In the genomic region with DNA sequence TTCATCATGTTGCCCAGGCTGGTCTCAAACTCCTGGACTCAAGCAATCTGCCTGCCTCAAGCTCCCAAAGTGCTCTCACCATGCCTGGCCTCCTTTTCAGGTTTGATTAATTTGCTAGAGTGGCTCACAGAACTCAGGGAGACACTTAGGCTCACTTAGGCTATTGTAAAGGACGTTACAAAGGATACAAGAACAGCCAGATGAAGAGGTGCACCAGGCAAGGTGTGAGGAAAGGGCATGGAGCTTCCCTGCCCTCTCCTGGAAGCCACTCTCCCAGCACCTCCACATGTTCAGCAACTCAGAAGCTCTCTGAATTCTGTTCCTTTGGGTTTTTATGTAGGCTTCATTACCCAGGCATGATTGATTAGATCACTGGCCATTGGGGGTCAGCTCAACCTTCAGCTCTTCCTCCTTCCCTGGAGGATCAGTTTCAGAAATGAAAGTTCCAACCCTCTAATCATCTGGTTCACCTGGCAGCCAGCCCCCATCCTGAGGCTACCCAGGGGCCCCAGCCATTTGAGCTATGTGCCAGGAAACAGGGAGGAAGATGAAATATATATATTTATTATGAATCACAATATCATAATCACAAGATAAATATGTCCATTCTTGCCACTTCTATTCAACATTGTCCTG, we compare ENCODE assay signal across 9 cellular contexts.
DNase-seq lines count a peak whose midpoint lies in the region; ATAC-seq and TF ChIP-seq lines count a peak whose summit lies in the region.
"Had no signal": no experiment of that assay in that cellular context is flagged by ENCODE, and none has a peak within 500 bp of the region (broad histone marks: within the 10 kb centered on the region; RNA-seq: fewer than 3 reads in every experiment).

No MANE protein-coding gene starts in this region.

- no peaks in the 10 kb centered on the region; a peak in 1 of 4 replicates for H3K4me1 ChIP-seq in SK-N-SH (ENCODE audit: control insufficient read depth in 1 of 2, insufficient read depth in 2 of 2, low read depth in 1 of 2, low read length in 1 of 2)

- H3K27ac ChIP-seq in SK-N-SH (ENCODE audit: low read depth in 2 of 2, low read length in 1 of 2), result no peak overlapping the region

- no peaks in the 10 kb centered on the region for H3K9me2 ChIP-seq in SK-N-SH

- POLR2A ChIA-PET in SK-N-SH (lab: Yijun Ruan, JAX), result no interaction called here

- H3K4me1 Mint-ChIP-seq in natural killer cell, result no peaks in the 10 kb centered on the region

- CTCF ChIA-PET in SK-N-SH (lab: Yijun Ruan, JAX), result interaction anchor here (0.9 to 1.9 kb wide), 2 partner anchors 21 to 169 kb away, joined by 4 to 5 read pairs; no protein-coding TSS in a partner anchor

- H3K9me3 Mint-ChIP-seq in natural killer cell, result no peaks in the 10 kb centered on the region

- H3K36me3 Mint-ChIP-seq in natural killer cell, result no peaks in the 10 kb centered on the region

- no peak overlapping the region for H3K9ac ChIP-seq in SK-N-SH

- no peaks in the 10 kb centered on the region for H3K9me3 ChIP-seq in SK-N-SH

- intact Hi-C loops in Right ventricle myocardium superior (cut with DNase I), result loop anchor here (5.0 kb wide), 1 partner anchor 168 kb away; no protein-coding TSS in a partner anchor
- intact Hi-C loops in natural killer cell (cut with micrococcal nuclease), result no loop called here

- no peak overlapping the region for H2AFZ ChIP-seq in SK-N-SH (ENCODE audit: low read depth)

- no peaks in the 10 kb centered on the region for H3K27me3 ChIP-seq in SK-N-SH (ENCODE audit: insufficient read depth)

- ATAC-seq in Right ventricle myocardium superior (ENCODE audit: poor library complexity), result peak; percentile 90
- ATAC-seq in HG03196 (IDR thresholded peaks at IDR 0.05; ENCODE audit: unreplicated experiment), result no peak
- no peak for ATAC-seq in natural killer cell

- TF ChIP-seq EP300 in SK-N-SH (IDR thresholded peaks at IDR 0.05; ENCODE audit: borderline replicate concordance in 1 of 2, low read depth in 1 of 2, low read length in 1 of 2), result no peak

- no peak overlapping the region for H3K4me2 ChIP-seq in SK-N-SH

- no peak overlapping the region for H3K4me3 ChIP-seq in SK-N-SH (ENCODE audit: low read depth in 2 of 2, low read length in 1 of 2)
- no peak overlapping the region for H3K4me3 ChIP-seq in retinal pigment epithelial cell (ENCODE audit: low read length)

- H3K79me2 ChIP-seq in SK-N-SH (ENCODE audit: insufficient read depth), result no peaks in the 10 kb centered on the region

- H3F3A ChIP-seq in SK-N-SH (replicated peaks; ENCODE audit: insufficient read depth), result no peaks in the 10 kb centered on the region

- H3K36me3 ChIP-seq in SK-N-SH (replicated peaks in 1 of 2; ENCODE audit: control insufficient read depth in 1 of 2, insufficient read depth in 2 of 2, low read length in 1 of 2), result no peaks in the 10 kb centered on the region

- TF ChIP-seq RAD21 in SK-N-SH (IDR thresholded peaks at IDR 0.05; ENCODE audit: low read length), result peak; percentile 53

- H3K4me3 Mint-ChIP-seq in natural killer cell, result no peak overlapping the region

- DNase-seq in GM10266 (ENCODE audit: extremely low spot score) (no peak), SK-N-SH (no peak), Right ventricle myocardium superior (peak; percentile 47), retinal pigment epithelial cell (ENCODE audit: low read depth) (no peak), activated T-cell treated with anti-CD3 and anti-CD28 coated beads for 4 hours (no peak), natural killer cell (no peak), superior temporal gyrus (ENCODE audit: extremely low spot score) (no peak)
- DNase-seq: NCI-H526 had no signal

- no peak overlapping the region for H3K27ac Mint-ChIP-seq in natural killer cell

- 25% methylated on average over 1 of the region's 1 CpG for WGBS in SK-N-SH (ENCODE audit: low lambda C conversion rate)

- peak; percentile 9 for TF ChIP-seq CTCF in GM10266 (IDR thresholded peaks at IDR 0.05; ENCODE audit: control insufficient read depth, insufficient read depth, low read depth, missing control alignments)
- peak; percentile 34 for TF ChIP-seq CTCF in SK-N-SH (IDR thresholded peaks at IDR 0.05)
- peak; percentile 51 for TF ChIP-seq CTCF in retinal pigment epithelial cell (conservative IDR thresholded peaks at IDR 0.05; ENCODE audit: low read depth, low read length)
- TF ChIP-seq CTCF in natural killer cell (IDR thresholded peaks at IDR 0.05), result no peak

- H3K27me3 Mint-ChIP-seq in natural killer cell (ENCODE audit: low read depth in 2 of 2), result peaks cover 3 to 7% of the 10 kb centered on the region in 2 donors

- no peaks in the 10 kb centered on the region for H4K20me1 ChIP-seq in SK-N-SH (ENCODE audit: insufficient read depth)

TF ChIP-seq in SK-N-SH, 30 proteins besides CTCF, POLR2A, EP300 and RAD21:
- no peak for TF ChIP-seq TCF12 (IDR thresholded peaks at IDR 0.05)
- TF ChIP-seq, protein P1, sequence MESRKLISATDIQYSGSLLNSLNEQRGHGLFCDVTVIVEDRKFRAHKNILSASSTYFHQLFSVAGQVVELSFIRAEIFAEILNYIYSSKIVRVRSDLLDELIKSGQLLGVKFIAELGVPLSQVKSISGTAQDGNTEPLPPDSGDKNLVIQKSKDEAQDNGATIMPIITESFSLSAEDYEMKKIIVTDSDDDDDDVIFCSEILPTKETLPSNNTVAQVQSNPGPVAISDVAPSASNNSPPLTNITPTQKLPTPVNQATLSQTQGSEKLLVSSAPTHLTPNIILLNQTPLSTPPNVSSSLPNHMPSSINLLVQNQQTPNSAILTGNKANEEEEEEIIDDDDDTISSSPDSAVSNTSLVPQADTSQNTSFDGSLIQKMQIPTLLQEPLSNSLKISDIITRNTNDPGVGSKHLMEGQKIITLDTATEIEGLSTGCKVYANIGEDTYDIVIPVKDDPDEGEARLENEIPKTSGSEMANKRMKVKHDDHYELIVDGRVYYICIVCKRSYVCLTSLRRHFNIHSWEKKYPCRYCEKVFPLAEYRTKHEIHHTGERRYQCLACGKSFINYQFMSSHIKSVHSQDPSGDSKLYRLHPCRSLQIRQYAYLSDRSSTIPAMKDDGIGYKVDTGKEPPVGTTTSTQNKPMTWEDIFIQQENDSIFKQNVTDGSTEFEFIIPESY (IDR thresholded peaks at IDR 0.05; ENCODE audit: borderline replicate concordance, low read depth), result no peak
- TF ChIP-seq YY1 (IDR thresholded peaks at IDR 0.05; ENCODE audit: low read depth), result no peak
- TF ChIP-seq SMC3 (IDR thresholded peaks at IDR 0.05; ENCODE audit: low read depth, low read length), result peak; percentile 52
- TF ChIP-seq, protein P2, sequence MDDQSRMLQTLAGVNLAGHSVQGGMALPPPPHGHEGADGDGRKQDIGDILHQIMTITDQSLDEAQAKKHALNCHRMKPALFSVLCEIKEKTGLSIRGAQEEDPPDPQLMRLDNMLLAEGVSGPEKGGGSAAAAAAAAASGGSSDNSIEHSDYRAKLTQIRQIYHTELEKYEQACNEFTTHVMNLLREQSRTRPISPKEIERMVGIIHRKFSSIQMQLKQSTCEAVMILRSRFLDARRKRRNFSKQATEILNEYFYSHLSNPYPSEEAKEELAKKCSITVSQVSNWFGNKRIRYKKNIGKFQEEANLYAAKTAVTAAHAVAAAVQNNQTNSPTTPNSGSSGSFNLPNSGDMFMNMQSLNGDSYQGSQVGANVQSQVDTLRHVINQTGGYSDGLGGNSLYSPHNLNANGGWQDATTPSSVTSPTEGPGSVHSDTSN (IDR thresholded peaks at IDR 0.05), result no peak
